In genomic region chr3:104742044-104742443, GRCh38 we compare ENCODE assay signal across 8 cellular contexts.
"Had no signal": no experiment of that assay in that cellular context is flagged by ENCODE, and none has a peak within 500 bp of the region (broad histone marks: within the 10 kb centered on the region; RNA-seq: fewer than 3 reads in every experiment).

No MANE protein-coding gene starts in this region.

- H3K4me3 ChIP-seq: GM12878 had no signal

- FAIRE-seq: G401.6, GM12878, GM12891, GM12892, GM18507, GM19239 had no signal

- DNase-seq: GDM1, GF-D8 had no signal

- ATAC-seq: GM12878 had no signal
